ENCODE assay signal across 28 cellular contexts in genomic region chrY:20648265-20648664, GRCh38.
"Had no signal": no experiment of that assay in that cellular context is flagged by ENCODE, and none has a peak within 500 bp of the region (broad histone marks: within the 10 kb centered on the region; RNA-seq: fewer than 3 reads in every experiment).

No MANE protein-coding gene starts in this region.

- H3K27ac Mint-ChIP-seq: activated naive CD8-positive, alpha-beta T cell; activated T-helper 2 cell treated with anti-CD3 and anti-CD28 coated beads, Interferon-gamma antibody, Interleukin-2, Interleukin-4, amounts not matched to agents 10 μg/mL and 5 μg/mL and 100 μg/mL, durations not matched to agents 14 hours and 24 hours and 36 hours; immature natural killer cell; natural killer cell; stimulated activated naive B cell treated with anti-CD40 and anti-IgM and Interleukin-4, amounts not matched to agents 10 μg/mL and 1 μg/mL and 100 μg/mL, for 72 hours had no signal

- H3K9me3 Mint-ChIP-seq: activated T-cell treated with anti-CD3 and anti-CD28 coated beads, Interleukin-2, amount 50 U/mL, for 4 hours; activated T-helper 2 cell treated with anti-CD3 and anti-CD28 coated beads, Interferon-gamma antibody, Interleukin-2, Interleukin-4, amounts not matched to agents 10 μg/mL and 5 μg/mL and 100 μg/mL, durations not matched to agents 14 hours and 24 hours and 36 hours; immature natural killer cell; natural killer cell; stimulated activated naive B cell treated with anti-CD40 and anti-IgM and Interleukin-4, amounts not matched to agents 10 μg/mL and 1 μg/mL and 100 μg/mL, for 72 hours had no signal

- H3K27me3 Mint-ChIP-seq: activated naive CD8-positive, alpha-beta T cell; stimulated activated naive B cell treated with anti-CD40 and anti-IgM and Interleukin-4, amounts not matched to agents 10 μg/mL and 1 μg/mL and 100 μg/mL, for 72 hours had no signal

- H3K4me1 Mint-ChIP-seq: immature natural killer cell, natural killer cell had no signal

- H3K36me3 ChIP-seq: adrenal gland, ascending aorta, brain microvascular endothelial cell, left lung, prostate gland, transverse colon, WERI-Rb-1 had no signal

- H3K9me3 ChIP-seq: adrenal gland, ascending aorta, left lung, prostate gland, transverse colon had no signal

- ATAC-seq: activated T-cell treated with anti-CD3 and anti-CD28 coated beads, Interleukin-2, amount 50 U/mL, for 4 hours; left lung; natural killer cell; stimulated activated naive B cell treated with anti-CD40 and anti-IgM and Interleukin-4, amounts not matched to agents 10 μg/mL and 1 μg/mL and 100 μg/mL, for 72 hours had no signal

- H3K27ac ChIP-seq: adrenal gland, ascending aorta, brain microvascular endothelial cell, hepatocyte, left lung, prostate gland, transverse colon, WERI-Rb-1 had no signal

- FAIRE-seq: urothelium cell line had no signal

- DNase-seq: activated CD4-positive, alpha-beta T cell treated with anti-CD3 and anti-CD28 coated beads, Interleukin-2, amount 50 U/mL, for 48 hours; activated CD4-positive, CD25-positive, alpha-beta regulatory T cell treated with anti-CD3 and anti-CD28 coated beads, Interleukin-2, amount 50 U/mL, for 72 hours; activated CD8-positive, alpha-beta memory T cell treated with anti-CD3 and anti-CD28 coated beads, Interleukin-2, amount 50 U/mL, for 48 hours; activated naive CD4-positive, alpha-beta T cell; activated T-cell treated with anti-CD3 and anti-CD28 coated beads, Interleukin-2, amount 50 U/mL, for 4 hours; adrenal gland; brain microvascular endothelial cell; central memory CD4-positive, alpha-beta T cell; dermis blood vessel endothelial cell; effector CD8-positive, alpha-beta T cell; foreskin melanocyte; glutamatergic neuron; immature natural killer cell; left lung; midbrain; natural killer cell; stimulated activated CD4-positive, alpha-beta T cell treated with anti-CD3 and anti-CD28 coated beads, Interleukin-2, amount 100 ng/mL, for 48 hours; stimulated activated CD8-positive, alpha-beta memory T cell treated with anti-CD3 and anti-CD28 coated beads, Interleukin-4, amount 100 ng/mL, for 48 hours; stimulated activated naive B cell treated with anti-CD40 and anti-IgM and Interleukin-4, amounts not matched to agents 10 μg/mL and 1 μg/mL and 100 μg/mL, for 72 hours; transverse colon; WERI-Rb-1 had no signal

- H3K4me1 ChIP-seq: adrenal gland, ascending aorta, left lung, prostate gland, transverse colon had no signal

- H3K4me3 ChIP-seq: adrenal gland, ascending aorta, hepatocyte, left lung, lung, prostate gland, transverse colon had no signal

- H3K27me3 ChIP-seq: adrenal gland, ascending aorta, brain microvascular endothelial cell, hepatocyte, left lung, transverse colon had no signal

- H3K4me3 Mint-ChIP-seq: activated naive CD8-positive, alpha-beta T cell; activated T-cell treated with anti-CD3 and anti-CD28 coated beads, Interleukin-2, amount 50 U/mL, for 4 hours; immature natural killer cell; natural killer cell; stimulated activated naive B cell treated with anti-CD40 and anti-IgM and Interleukin-4, amounts not matched to agents 10 μg/mL and 1 μg/mL and 100 μg/mL, for 72 hours had no signal

- H3K36me3 Mint-ChIP-seq: activated naive CD8-positive, alpha-beta T cell; immature natural killer cell; natural killer cell; stimulated activated naive B cell treated with anti-CD40 and anti-IgM and Interleukin-4, amounts not matched to agents 10 μg/mL and 1 μg/mL and 100 μg/mL, for 72 hours had no signal
